In genomic region chr2:168210898-168211570, GRCh38 we compare ENCODE assay signal across 8 cellular contexts. TPM values are rescaled to one million over a fixed set of nuclear protein-coding genes. Genes with fewer than 3 reads are reported as not detected.
A peak's percentile ranks its signal among the peaks of the same experiment; 100 is the strongest.
DNase-seq lines count a peak whose midpoint lies in the region; ATAC-seq and TF ChIP-seq lines count a peak whose summit lies in the region.

No MANE protein-coding gene starts in this region.

- DNase-seq in GM04503 (ENCODE audit: low read depth) (peak; percentile 84), SW 1271 (lab: John Stamatoyannopoulos, UW) (peak; percentile 85 to 98), glomerular visceral epithelial cell (ENCODE audit: extremely low spot score) (peak; percentile 90), suprapubic skin (ENCODE audit: low spot score in 2 of 2) (no peak), RPMI8226 (no peak), T-helper 9 cell (no peak)

- no peak for TF ChIP-seq EP300 in suprapubic skin (IDR thresholded peaks at IDR 0.05)

- H3K9me3 ChIP-seq in suprapubic skin, result no peaks in the 10 kb centered on the region

- H3K36me3 ChIP-seq in suprapubic skin, result no peaks in the 10 kb centered on the region

- no peak for TF ChIP-seq CTCF in suprapubic skin (IDR thresholded peaks at IDR 0.05)

- H3K4me1 ChIP-seq in suprapubic skin, result peaks cover 15% of the 10 kb centered on the region

- no peaks in the 10 kb centered on the region for H3K27me3 ChIP-seq in suprapubic skin

- WGBS in suprapubic skin, result 15% methylated on average over 3 of the region's 3 CpGs

- ATAC-seq in HG03558 (IDR thresholded peaks at IDR 0.05; ENCODE audit: extremely low read depth, unreplicated experiment) (peak; percentile 27), GM18868 (IDR thresholded peaks at IDR 0.05; ENCODE audit: unreplicated experiment) (no peak)

- peak overlapping the region; percentile 10 for H3K4me3 ChIP-seq in suprapubic skin

- peak overlapping the region; percentile 45 for H3K27ac ChIP-seq in suprapubic skin

- no peak for TF ChIP-seq POLR2A in suprapubic skin (IDR thresholded peaks at IDR 0.05)

RNA-seq across cellular contexts. Expression of gene STK39, which starts 36.4 kb away (rescaled TPM):
- 10 to 100 TPM; 13.8 to 28.2 (median 18.3) TPM for total RNA-seq in suprapubic skin

Comparison
In these comparisons a context has a peak if more than half of its experiments do, and no peak if none do; other contexts are left out.
1. DNase-seq: peak in GM04503 (single experiment), SW 1271 (2 of 2) and glomerular visceral epithelial cell (single experiment); none in suprapubic skin (0 of 2), RPMI8226 (single experiment) and T-helper 9 cell (single experiment).